Comparison of ENCODE assay signal across 10 cellular contexts in genomic region chr9:120874861-120875565, GRCh38. TPM values are rescaled to one million over a fixed set of nuclear protein-coding genes. Genes with fewer than 3 reads are reported as not detected.
DNase-seq lines count a peak whose midpoint lies in the region; ATAC-seq and TF ChIP-seq lines count a peak whose summit lies in the region.
"Had no signal": no experiment of that assay in that cellular context is flagged by ENCODE, and none has a peak within 500 bp of the region (broad histone marks: within the 10 kb centered on the region; RNA-seq: fewer than 3 reads in every experiment).

No MANE protein-coding gene starts in this region.

- H3K27me3 ChIP-seq in Panc1 (ENCODE audit: control insufficient read depth, insufficient read depth, low read length) = no peaks in the 10 kb centered on the region

- peaks cover 42% of the 10 kb centered on the region for H3K4me1 ChIP-seq in Panc1 (ENCODE audit: control insufficient read depth, insufficient read depth, low read length)
- H3K4me1 ChIP-seq: psoas muscle had no signal

- DNase-seq in DMS53 (lab: John Stamatoyannopoulos, UW) (peak; percentile 48), DMS53 treated with DMSO at 0.1 percent for 48 hours (lab: John Stamatoyannopoulos, UW; ENCODE audit: unreplicated experiment) (no peak), Panc1 (ENCODE audit: low read depth, low spot score) (no peak), endothelial cell (ENCODE audit: low spot score) (no peak), CD1c-positive myeloid dendritic cell (ENCODE audit: extremely low spot score) (no peak), HuH-7 (ENCODE audit: low spot score) (no peak)
- DNase-seq in stimulated activated naive CD4-positive, alpha-beta T cell (lab: John Stamatoyannopoulos, UW) = no peak
- DNase-seq: 8988T had no signal

- peaks cover 3% of the 10 kb centered on the region; the same call in 1 of the 2 replicates for H3K36me3 ChIP-seq in Panc1 (ENCODE audit: control insufficient read depth, insufficient read depth, low read length)

- H3K27ac ChIP-seq in Panc1 (ENCODE audit: low read length) = peak overlapping the region; percentile 94
- H3K27ac ChIP-seq in skin epidermis = peak overlapping the region in 15 of 21 experiments; percentile 27 to 99 (median 92)

- H3K4me1 Mint-ChIP-seq in endothelial cell (ENCODE audit: unreplicated experiment) = peaks cover 4% of the 10 kb centered on the region

- peaks cover 8% of the 10 kb centered on the region for H3K36me3 Mint-ChIP-seq in endothelial cell (ENCODE audit: low read depth, unreplicated experiment)

- H3K27me3 Mint-ChIP-seq in endothelial cell (ENCODE audit: unreplicated experiment) = peaks cover 17% of the 10 kb centered on the region

- H3K9me3 Mint-ChIP-seq in endothelial cell (ENCODE audit: unreplicated experiment) = no peaks in the 10 kb centered on the region

- ATAC-seq in Panc1 = no peak

- no peak overlapping the region for H3K27ac Mint-ChIP-seq in endothelial cell (ENCODE audit: unreplicated experiment)

- H3K4me3 ChIP-seq in Panc1 (ENCODE audit: low read depth in 2 of 2, low read length in 2 of 2) = peak overlapping the region; percentile 57 to 68
- peak overlapping the region in 1 of 7 experiments; percentile 57 for H3K4me3 ChIP-seq in skin epidermis

- H3K9me3 ChIP-seq in Panc1 (ENCODE audit: control insufficient read depth, insufficient read depth, low read depth, low read length) = no peaks in the 10 kb centered on the region
- H3K9me3 ChIP-seq: psoas muscle had no signal

- TF ChIP-seq CTCF in Panc1 (IDR thresholded peaks at IDR 0.05) (no peak), endothelial cell (IDR thresholded peaks at IDR 0.05; ENCODE audit: unreplicated experiment) (no peak)

- CTCF ChIA-PET in Panc1 (lab: Charles Lee) = no interaction called here

- BruUV-seq in Panc1 (replicated peaks; lab: Mats Ljungman, UMichigan) = no TSS peak

- intact Hi-C loops in Panc1 (cut with micrococcal nuclease; ENCODE audit: unreplicated experiment) = loop anchor here (5.0 kb wide), 1 partner anchor 52 kb away; the partner anchor contains the start of gene TRAF1

- in situ Hi-C loops in Panc1 (cut with HindIII; ENCODE audit: low pct_unique_long_range_greater_than_20kb, low sequenced_read_pairs) = no loop called here

- H3K4me3 Mint-ChIP-seq in endothelial cell (ENCODE audit: unreplicated experiment) = peak overlapping the region; percentile 83

- POLR2A ChIA-PET in Panc1 (lab: Charles Lee) = no interaction called here

RNA-seq across cellular contexts. Expression of gene PHF19, which starts 2.0 kb away (rescaled TPM):
- total RNA-seq in Panc1 (2021; ENCODE audit: unreplicated experiment) (91.1 TPM), endothelial cell (ENCODE audit: unreplicated experiment) (10.0 TPM)
- polyA plus RNA-seq in Panc1 (2012; ENCODE audit: insufficient read length) = 56.2 TPM

RNA-seq across cellular contexts. Expression of gene PSMD5, which starts 32.3 kb away (rescaled TPM):
- total RNA-seq in Panc1 (2021; ENCODE audit: unreplicated experiment) (53.0 TPM), endothelial cell (ENCODE audit: unreplicated experiment) (42.9 TPM)
- polyA plus RNA-seq in Panc1 (2012; ENCODE audit: insufficient read length) = 42.9 TPM

RNA-seq across cellular contexts. Expression of gene TRAF1, which starts 51.6 kb away (rescaled TPM):
- total RNA-seq in Panc1 (2021; ENCODE audit: unreplicated experiment) = 4.7 TPM
- polyA plus RNA-seq in Panc1 (2012; ENCODE audit: insufficient read length) = 3.7 TPM
- total RNA-seq in endothelial cell (ENCODE audit: unreplicated experiment) = 1.4 TPM
